In genomic region chr17:1590747-1591473, GRCh38 we compare ENCODE assay signal across 8 cellular contexts. TPM values are rescaled to one million over a fixed set of nuclear protein-coding genes. Genes with fewer than 3 reads are reported as not detected.
DNase-seq lines count a peak whose midpoint lies in the region; ATAC-seq and TF ChIP-seq lines count a peak whose summit lies in the region.
"Had no signal": no experiment of that assay in that cellular context is flagged by ENCODE, and none has a peak within 500 bp of the region (broad histone marks: within the 10 kb centered on the region; RNA-seq: fewer than 3 reads in every experiment).

No MANE protein-coding gene starts in this region.

- CTCF ChIA-PET in Panc1 (lab: Charles Lee) = no interaction called here

- H3K4me1 ChIP-seq in Panc1 (ENCODE audit: control insufficient read depth, insufficient read depth, low read length) (peaks cover 16% of the 10 kb centered on the region), left ventricle myocardium inferior (peaks cover 31% of the 10 kb centered on the region), tibial artery (peaks cover 0 to 27% (median 17%) of the 10 kb centered on the region in 4 donors)

- H3K27ac ChIP-seq in Panc1 (ENCODE audit: low read length) = peak overlapping the region; percentile 68
- H3K27ac ChIP-seq in left ventricle myocardium inferior (replicated peaks) = peak overlapping the region; percentile 91
- H3K27ac ChIP-seq in tibial artery = peak overlapping the region; percentile 78 to 80
- H3K27ac ChIP-seq: WERI-Rb-1 had no signal

- DNase-seq in Panc1 (ENCODE audit: low read depth, low spot score) (no peak), left ventricle myocardium inferior (no peak), tibial artery (no peak), DMS153 (lab: John Stamatoyannopoulos, UW) (no peak)
- DNase-seq in activated CD4-positive, alpha-beta T cell treated with anti-CD3 and anti-CD28 coated beads, Interleukin-2, amount 50 U/mL, for 1 hour = no peak
- DNase-seq: activated effector memory CD4-positive, alpha-beta T cell treated with anti-CD3 and anti-CD28 coated beads, Interleukin-2, amount 50 U/mL, for 16 hours; RPMI8226; WERI-Rb-1 had no signal

- no peak for TF ChIP-seq CTCF in Panc1 (IDR thresholded peaks at IDR 0.05)
- no peak for TF ChIP-seq CTCF in left ventricle myocardium inferior (IDR thresholded peaks at IDR 0.05; ENCODE audit: borderline replicate concordance)
- TF ChIP-seq CTCF in tibial artery (IDR thresholded peaks at IDR 0.05) = no peak

- in situ Hi-C loops in Panc1 (cut with HindIII; ENCODE audit: low pct_unique_long_range_greater_than_20kb, low sequenced_read_pairs) = no loop called here

- ATAC-seq in Panc1 = no peak

- POLR2A ChIA-PET in Panc1 (lab: Charles Lee) = no interaction called here

- H3K27me3 ChIP-seq in Panc1 (ENCODE audit: control insufficient read depth, insufficient read depth, low read length) = no peaks in the 10 kb centered on the region
- H3K27me3 ChIP-seq in left ventricle myocardium inferior (ENCODE audit: low read depth) = no peaks in the 10 kb centered on the region
- H3K27me3 ChIP-seq in tibial artery = no peaks in the 10 kb centered on the region

- H3K4me3 ChIP-seq in Panc1 (ENCODE audit: low read depth in 2 of 2, low read length in 2 of 2) (no peak overlapping the region), left ventricle myocardium inferior (no peak overlapping the region), tibial artery (no peak overlapping the region)

- H3K9me3 ChIP-seq in Panc1 (ENCODE audit: control insufficient read depth, insufficient read depth, low read depth, low read length) = no peaks in the 10 kb centered on the region
- H3K9me3 ChIP-seq in left ventricle myocardium inferior (replicated peaks) = no peaks in the 10 kb centered on the region
- H3K9me3 ChIP-seq in tibial artery = no peaks in the 10 kb centered on the region

- intact Hi-C loops in Panc1 (cut with micrococcal nuclease; ENCODE audit: unreplicated experiment) (no loop called here), left ventricle myocardium inferior (cut with micrococcal nuclease) (no loop called here), tibial artery (cut with DNase I; ENCODE audit: low total_unique reads) (no loop called here)

- no TSS peak for BruUV-seq in Panc1 (replicated peaks; lab: Mats Ljungman, UMichigan)

- H3K36me3 ChIP-seq in Panc1 (ENCODE audit: control insufficient read depth, insufficient read depth, low read length) (no peaks in the 10 kb centered on the region), left ventricle myocardium inferior (no peaks in the 10 kb centered on the region), tibial artery (peaks cover 0 to 27% (median 0%) of the 10 kb centered on the region in 3 donors)

RNA-seq across cellular contexts. Expression of gene PITPNA, which starts 28.3 kb away (rescaled TPM):
- 64.5 TPM for total RNA-seq in Panc1 (2021; ENCODE audit: unreplicated experiment)
- 68.7 TPM for polyA plus RNA-seq in Panc1 (2012; ENCODE audit: insufficient read length)
- 49.1 TPM for total RNA-seq in left ventricle myocardium inferior

RNA-seq across cellular contexts. Expression of gene SLC43A2, which starts 37.7 kb away (rescaled TPM):
- total RNA-seq in Panc1 (2021; ENCODE audit: unreplicated experiment) (23.3 TPM), left ventricle myocardium inferior (4.0 TPM)
- polyA plus RNA-seq in Panc1 (2012; ENCODE audit: insufficient read length) = 28.9 TPM

RNA-seq across cellular contexts. Expression of gene SCARF1, which starts 54.6 kb away (rescaled TPM):
- 6.6 TPM for total RNA-seq in Panc1 (2021; ENCODE audit: unreplicated experiment)
- polyA plus RNA-seq in Panc1 (2012; ENCODE audit: insufficient read length) = 6.0 TPM
- 12.2 TPM for total RNA-seq in left ventricle myocardium inferior

RNA-seq across cellular contexts. Expression of gene RILP, which starts 58.8 kb away (rescaled TPM):
- total RNA-seq in Panc1 (2021; ENCODE audit: unreplicated experiment) = 20.8 TPM
- 25.5 TPM for polyA plus RNA-seq in Panc1 (2012; ENCODE audit: insufficient read length)
- 81.7 TPM for total RNA-seq in left ventricle myocardium inferior
